1 cellular context compared by ENCODE assay signal in genomic region chr5:37370864-37371726, GRCh38.
TF ChIP-seq lines count a peak whose summit lies in the region.

Gene NUP155, minus strand, starts transcription at chr5:37371106. Its CDS starts 129 bp downstream, at chr5:37370977.

TF ChIP-seq in HepG2, 621 proteins besides CTCF, POLR2A, EP300 and RAD21 (continued from another document and continues in another):
- no peak for TF ChIP-seq SOX13 (IDR thresholded peaks at IDR 0.05)
- no peak for TF ChIP-seq SOX13 (CRISPR knock-in tag; conservative IDR thresholded peaks at IDR 0.05 in 1 of 2, IDR thresholded peaks at IDR 0.05 in 1 of 2)
- no peak for TF ChIP-seq ZNF670 (CRISPR knock-in tag; IDR thresholded peaks at IDR 0.05; ENCODE audit: borderline replicate concordance)
- TF ChIP-seq KAT8 (CRISPR knock-in tag; IDR thresholded peaks at IDR 0.05): peak; percentile 99
- no peak; the same call in 1 of the 2 replicates for TF ChIP-seq THAP8 (CRISPR knock-in tag; IDR thresholded peaks at IDR 0.05; ENCODE audit: borderline replicate concordance)
- no peak for TF ChIP-seq TGIF2 (CRISPR knock-in tag; IDR thresholded peaks at IDR 0.05)
- TF ChIP-seq TOPORS (CRISPR knock-in tag; IDR thresholded peaks at IDR 0.05): 0 out of 2 replicates have a peak, but pooled peaks have one; percentile 34
- peak; percentile 97 for TF ChIP-seq ZNF574 (CRISPR knock-in tag; IDR thresholded peaks at IDR 0.05)
- TF ChIP-seq ZNF20 (CRISPR knock-in tag; IDR thresholded peaks at IDR 0.05): no peak
- no peak for TF ChIP-seq ZNF431 (CRISPR knock-in tag; IDR thresholded peaks at IDR 0.05; ENCODE audit: borderline replicate concordance, low read depth)
- peak; percentile 15; the same call in 1 of the 2 replicates for TF ChIP-seq NFYB (CRISPR knock-in tag; IDR thresholded peaks at IDR 0.05)
- no peak for TF ChIP-seq KLF15 (CRISPR knock-in tag; IDR thresholded peaks at IDR 0.05; ENCODE audit: borderline replicate concordance)
- no peak for TF ChIP-seq DMTF1 (CRISPR knock-in tag; IDR thresholded peaks at IDR 0.05)
- TF ChIP-seq CREB1 (IDR thresholded peaks at IDR 0.05): peak; percentile 95
- peak; percentile 100 for TF ChIP-seq CREB1 (CRISPR knock-in tag; IDR thresholded peaks at IDR 0.05)
- peak; percentile 15 for TF ChIP-seq IKZF4 (CRISPR knock-in tag; IDR thresholded peaks at IDR 0.05; ENCODE audit: borderline replicate concordance, low read depth, not compliant biosample characterization)
- 0 out of 2 replicates have a peak, but pooled peaks have one; percentile 46 for TF ChIP-seq KLF9 (CRISPR knock-in tag; IDR thresholded peaks at IDR 0.05; ENCODE audit: low read depth)
- TF ChIP-seq ZNF839 (CRISPR knock-in tag; IDR thresholded peaks at IDR 0.05; ENCODE audit: borderline replicate concordance): no peak
- 0 out of 2 replicates have a peak, but pooled peaks have one; percentile 16 for TF ChIP-seq MEF2D (CRISPR knock-in tag; IDR thresholded peaks at IDR 0.05)
- peak; percentile 50; the same call in 1 of the 2 replicates for TF ChIP-seq ZNF614 (CRISPR knock-in tag; IDR thresholded peaks at IDR 0.05; ENCODE audit: borderline replicate concordance)
- no peak for TF ChIP-seq FLYWCH1 (CRISPR knock-in tag; IDR thresholded peaks at IDR 0.05)
- TF ChIP-seq ATF2 (CRISPR knock-in tag; IDR thresholded peaks at IDR 0.05): no peak
- no peak; the same call in 1 of the 2 replicates for TF ChIP-seq HMGXB3 (CRISPR knock-in tag; IDR thresholded peaks at IDR 0.05; ENCODE audit: borderline replicate concordance)
- TF ChIP-seq SRSF4 (IDR thresholded peaks at IDR 0.05; ENCODE audit: low read depth, low read length, poor library complexity, severe bottlenecking): no peak
- TF ChIP-seq ZNF770 (CRISPR knock-in tag; IDR thresholded peaks at IDR 0.05): no peak
- no peak for TF ChIP-seq MIER3 (CRISPR knock-in tag; IDR thresholded peaks at IDR 0.05; ENCODE audit: borderline replicate concordance)
- no peak for TF ChIP-seq RARA (CRISPR knock-in tag; IDR thresholded peaks at IDR 0.05)
- no peak for TF ChIP-seq SMC3 (IDR thresholded peaks at IDR 0.05; ENCODE audit: low read length)
- peak; percentile 37; the same call in 1 of the 2 replicates for TF ChIP-seq TBX2 (CRISPR knock-in tag; IDR thresholded peaks at IDR 0.05; ENCODE audit: borderline replicate concordance)
- TF ChIP-seq ZNF317 (CRISPR knock-in tag; IDR thresholded peaks at IDR 0.05): 0 out of 2 replicates have a peak, but pooled peaks have one; percentile 22
- no peak for TF ChIP-seq ZNF780A (CRISPR knock-in tag; IDR thresholded peaks at IDR 0.05)
- TF ChIP-seq E2F1 (CRISPR knock-in tag; IDR thresholded peaks at IDR 0.05): peak; percentile 98
- no peak; the same call in 1 of the 2 replicates for TF ChIP-seq KDM4B (CRISPR knock-in tag; IDR thresholded peaks at IDR 0.05)
- no peak for TF ChIP-seq CCDC6 (CRISPR knock-in tag; IDR thresholded peaks at IDR 0.05)
- no peak for TF ChIP-seq MTF2 (CRISPR knock-in tag; IDR thresholded peaks at IDR 0.05; ENCODE audit: borderline replicate concordance)
- peak; percentile 99 for TF ChIP-seq YEATS2 (CRISPR knock-in tag; IDR thresholded peaks at IDR 0.05; ENCODE audit: borderline replicate concordance)
- TF ChIP-seq HNF1B (CRISPR knock-in tag; IDR thresholded peaks at IDR 0.05): peak; percentile 79
- peak; percentile 54; the same call in 1 of the 2 replicates for TF ChIP-seq MIXL1 (CRISPR knock-in tag; IDR thresholded peaks at IDR 0.05)
- peak; percentile 95 for TF ChIP-seq TFDP1 (CRISPR knock-in tag; IDR thresholded peaks at IDR 0.05; ENCODE audit: borderline replicate concordance)
- no peak for TF ChIP-seq ZNF253 (CRISPR knock-in tag; IDR thresholded peaks at IDR 0.05; ENCODE audit: borderline replicate concordance)
- TF ChIP-seq ZNF619 (CRISPR knock-in tag; IDR thresholded peaks at IDR 0.05): no peak
- TF ChIP-seq SP2 (CRISPR knock-in tag; IDR thresholded peaks at IDR 0.05): peak; percentile 74
- no peak for TF ChIP-seq ZBTB34 (CRISPR knock-in tag; IDR thresholded peaks at IDR 0.05)
